ENCODE assay signal across 19 cellular contexts in genomic region chr14:31994391-31995033, GRCh38.
A peak's percentile ranks its signal among the peaks of the same experiment; 100 is the strongest.
DNase-seq lines count a peak whose midpoint lies in the region; ATAC-seq and TF ChIP-seq lines count a peak whose summit lies in the region.
"Had no signal": no experiment of that assay in that cellular context is flagged by ENCODE, and none has a peak within 500 bp of the region (broad histone marks: within the 10 kb centered on the region; RNA-seq: fewer than 3 reads in every experiment).

No MANE protein-coding gene starts in this region.

- TF ChIP-seq EP300 in SK-N-SH (IDR thresholded peaks at IDR 0.05; ENCODE audit: borderline replicate concordance in 1 of 2, low read depth in 1 of 2, low read length in 1 of 2) = no peak

- H3K9me3 ChIP-seq in SK-N-SH (no peaks in the 10 kb centered on the region), psoas muscle (no peaks in the 10 kb centered on the region)
- H3K9me3 ChIP-seq: HAP-1, vagina had no signal

- WGBS in SK-N-SH (ENCODE audit: low lambda C conversion rate) = 82% methylated on average over 3 of the region's 3 CpGs
- 60 to 71% (median 61%) methylated on average over 3 of the region's 3 CpGs for WGBS in psoas muscle, 3 donors

- H3K4me2 ChIP-seq in GM23338 = no peak overlapping the region
- no peak overlapping the region for H3K4me2 ChIP-seq in SK-N-SH
- H3K4me2 ChIP-seq: KMS-11 had no signal

- H3K4me3 Mint-ChIP-seq in GM23338 = no peak overlapping the region
- H3K4me3 Mint-ChIP-seq: activated naive CD8-positive, alpha-beta T cell treated with anti-CD3 and anti-CD28 coated beads, Interleukin-2, amount 50 U/mL, for 24 hours; effector memory CD8-positive, alpha-beta T cell had no signal

- CTCF ChIA-PET in SK-N-SH (lab: Yijun Ruan, JAX) = interaction anchor here (1.0 to 1.6 kb wide), 3 partner anchors 12 to 259 kb away, joined by 3 to 5 read pairs (median 3); no protein-coding TSS in a partner anchor

- H3K79me2 ChIP-seq in GM23338 (replicated peaks; ENCODE audit: insufficient read depth) (no peaks in the 10 kb centered on the region), SK-N-SH (ENCODE audit: insufficient read depth) (no peaks in the 10 kb centered on the region)

- DNase-seq in GM23338 (ENCODE audit: low spot score) (no peak), SK-N-SH (no peak), fibroblast of the aortic adventitia (ENCODE audit: low read depth) (peak; percentile 27), psoas muscle (no peak), iPS-NIHi7 (ENCODE audit: extremely low spot score) (no peak), GF-D8 (lab: John Stamatoyannopoulos, UW) (no peak)
- DNase-seq: activated CD4-positive, CD25-positive, alpha-beta regulatory T cell; activated CD8-positive, alpha-beta memory T cell treated with anti-CD3 and anti-CD28 coated beads for 24 hours; activated naive CD8-positive, alpha-beta T cell treated with anti-CD3 and anti-CD28 coated beads, Interleukin-2, amount 50 U/mL, for 24 hours; effector memory CD8-positive, alpha-beta T cell; NCI-H1048; NCI-H526 treated with DMSO at 0.1 percent for 48 hours; PC-3; stimulated activated CD4-positive, alpha-beta T cell treated with anti-CD3 and anti-CD28 coated beads, Interleukin-4, amount 100 ng/mL, for 1 hour had no signal

- H3K4me1 ChIP-seq in GM23338 (ENCODE audit: insufficient read depth) = peaks cover 15% of the 10 kb centered on the region; the same call in 1 of the 2 replicates
- H3K4me1 ChIP-seq in SK-N-SH (ENCODE audit: control insufficient read depth in 1 of 2, insufficient read depth in 2 of 2, low read depth in 1 of 2, low read length in 1 of 2) = peaks cover 9 to 29% of the 10 kb centered on the region in 2 experiments; a peak in 3 of 4 replicates
- H3K4me1 ChIP-seq in psoas muscle = peaks cover 41% of the 10 kb centered on the region

- H3K27ac ChIP-seq in GM23338 (ENCODE audit: low read depth) = no peak overlapping the region
- H3K27ac ChIP-seq in SK-N-SH (ENCODE audit: low read depth in 2 of 2, low read length in 1 of 2) = peak overlapping the region in 1 of 2 experiments; percentile 18; a peak in 1 of 4 replicates
- peak overlapping the region; percentile 65 for H3K27ac ChIP-seq in psoas muscle
- H3K27ac ChIP-seq: HL-60, KMS-11, vagina had no signal

- POLR2A ChIA-PET in SK-N-SH (lab: Yijun Ruan, JAX) = no interaction called here

- no peak for TF ChIP-seq RAD21 in SK-N-SH (IDR thresholded peaks at IDR 0.05; ENCODE audit: low read length)

- no peak overlapping the region for H3K9ac ChIP-seq in SK-N-SH
- H3K9ac ChIP-seq: KMS-11 had no signal

- H3K36me3 Mint-ChIP-seq in GM23338 (ENCODE audit: low read depth) = no peaks in the 10 kb centered on the region

- no peak for ATAC-seq in GM23338
- ATAC-seq in psoas muscle = no peak
- no peak for ATAC-seq in esophagus mucosa
- ATAC-seq: activated naive CD8-positive, alpha-beta T cell treated with anti-CD3 and anti-CD28 coated beads, Interleukin-2, amount 50 U/mL, for 24 hours; effector memory CD8-positive, alpha-beta T cell; PC-3 had no signal

- H3K27me3 Mint-ChIP-seq in GM23338 (ENCODE audit: insufficient read depth, low read depth, poor library complexity) = peaks cover 2% of the 10 kb centered on the region

- H3K36me3 ChIP-seq in GM23338 (ENCODE audit: insufficient read depth) = no peaks in the 10 kb centered on the region
- no peaks in the 10 kb centered on the region for H3K36me3 ChIP-seq in SK-N-SH (replicated peaks in 1 of 2; ENCODE audit: control insufficient read depth in 1 of 2, insufficient read depth in 2 of 2, low read length in 1 of 2)
- no peaks in the 10 kb centered on the region for H3K36me3 ChIP-seq in psoas muscle (ENCODE audit: insufficient read depth in 1 of 2, low read depth in 1 of 2)
- H3K36me3 ChIP-seq: HAP-1, vagina had no signal

- no peaks in the 10 kb centered on the region for H3F3A ChIP-seq in GM23338 (replicated peaks; ENCODE audit: low read depth)
- peaks cover 5% of the 10 kb centered on the region for H3F3A ChIP-seq in SK-N-SH (replicated peaks; ENCODE audit: insufficient read depth)

- peaks cover 13% of the 10 kb centered on the region for H3K4me1 Mint-ChIP-seq in GM23338
- H3K4me1 Mint-ChIP-seq: activated naive CD8-positive, alpha-beta T cell treated with anti-CD3 and anti-CD28 coated beads, Interleukin-2, amount 50 U/mL, for 24 hours had no signal

- H3K27me3 ChIP-seq in GM23338 (ENCODE audit: insufficient read depth) (no peaks in the 10 kb centered on the region), SK-N-SH (ENCODE audit: insufficient read depth) (no peaks in the 10 kb centered on the region), psoas muscle (ENCODE audit: insufficient read depth in 3 of 3, low read length in 2 of 3) (no peaks in the 10 kb centered on the region)
- H3K27me3 ChIP-seq: vagina had no signal

- no peaks in the 10 kb centered on the region for H4K20me1 ChIP-seq in GM23338 (replicated peaks; ENCODE audit: insufficient read depth)
- no peaks in the 10 kb centered on the region for H4K20me1 ChIP-seq in SK-N-SH (ENCODE audit: insufficient read depth)

- TF ChIP-seq CTCF in GM23338 (conservative IDR thresholded peaks at IDR 0.05; ENCODE audit: low read depth in 2 of 2) (no peak), SK-N-SH (IDR thresholded peaks at IDR 0.05) (no peak), fibroblast of the aortic adventitia (IDR thresholded peaks at IDR 0.05; ENCODE audit: insufficient read depth, low read length) (no peak), psoas muscle (IDR thresholded peaks at IDR 0.05) (no peak)

- intact Hi-C loops in psoas muscle (cut with DNase I) = no loop called here

- H3K9me2 ChIP-seq in GM23338 (ENCODE audit: insufficient read depth) (no peaks in the 10 kb centered on the region), SK-N-SH (no peaks in the 10 kb centered on the region)

- H3K4me3 ChIP-seq in GM23338 = no peak overlapping the region
- H3K4me3 ChIP-seq in SK-N-SH (ENCODE audit: low read depth in 2 of 2, low read length in 1 of 2) = no peak overlapping the region
- no peak overlapping the region for H3K4me3 ChIP-seq in fibroblast of the aortic adventitia (ENCODE audit: low read depth, low read length)
- H3K4me3 ChIP-seq in psoas muscle = no peak overlapping the region
- H3K4me3 ChIP-seq: HAP-1, vagina had no signal

- H3K9me3 Mint-ChIP-seq in GM23338 = no peaks in the 10 kb centered on the region
- H3K9me3 Mint-ChIP-seq: activated naive CD8-positive, alpha-beta T cell treated with anti-CD3 and anti-CD28 coated beads, Interleukin-2, amount 50 U/mL, for 24 hours; effector memory CD8-positive, alpha-beta T cell had no signal

- H2AFZ ChIP-seq in GM23338 (peak overlapping the region; percentile 47; the same call in 1 of the 2 replicates), SK-N-SH (ENCODE audit: low read depth) (peak overlapping the region; percentile 30; the same call in 1 of the 2 replicates)

- H3K27ac Mint-ChIP-seq in GM23338 = no peak overlapping the region
- H3K27ac Mint-ChIP-seq: activated naive CD8-positive, alpha-beta T cell treated with anti-CD3 and anti-CD28 coated beads, Interleukin-2, amount 50 U/mL, for 24 hours; effector memory CD8-positive, alpha-beta T cell had no signal

TF ChIP-seq in GM23338, 12 proteins besides CTCF, POLR2A, EP300 and RAD21 (continues in another document):
- TF ChIP-seq, protein P1, sequence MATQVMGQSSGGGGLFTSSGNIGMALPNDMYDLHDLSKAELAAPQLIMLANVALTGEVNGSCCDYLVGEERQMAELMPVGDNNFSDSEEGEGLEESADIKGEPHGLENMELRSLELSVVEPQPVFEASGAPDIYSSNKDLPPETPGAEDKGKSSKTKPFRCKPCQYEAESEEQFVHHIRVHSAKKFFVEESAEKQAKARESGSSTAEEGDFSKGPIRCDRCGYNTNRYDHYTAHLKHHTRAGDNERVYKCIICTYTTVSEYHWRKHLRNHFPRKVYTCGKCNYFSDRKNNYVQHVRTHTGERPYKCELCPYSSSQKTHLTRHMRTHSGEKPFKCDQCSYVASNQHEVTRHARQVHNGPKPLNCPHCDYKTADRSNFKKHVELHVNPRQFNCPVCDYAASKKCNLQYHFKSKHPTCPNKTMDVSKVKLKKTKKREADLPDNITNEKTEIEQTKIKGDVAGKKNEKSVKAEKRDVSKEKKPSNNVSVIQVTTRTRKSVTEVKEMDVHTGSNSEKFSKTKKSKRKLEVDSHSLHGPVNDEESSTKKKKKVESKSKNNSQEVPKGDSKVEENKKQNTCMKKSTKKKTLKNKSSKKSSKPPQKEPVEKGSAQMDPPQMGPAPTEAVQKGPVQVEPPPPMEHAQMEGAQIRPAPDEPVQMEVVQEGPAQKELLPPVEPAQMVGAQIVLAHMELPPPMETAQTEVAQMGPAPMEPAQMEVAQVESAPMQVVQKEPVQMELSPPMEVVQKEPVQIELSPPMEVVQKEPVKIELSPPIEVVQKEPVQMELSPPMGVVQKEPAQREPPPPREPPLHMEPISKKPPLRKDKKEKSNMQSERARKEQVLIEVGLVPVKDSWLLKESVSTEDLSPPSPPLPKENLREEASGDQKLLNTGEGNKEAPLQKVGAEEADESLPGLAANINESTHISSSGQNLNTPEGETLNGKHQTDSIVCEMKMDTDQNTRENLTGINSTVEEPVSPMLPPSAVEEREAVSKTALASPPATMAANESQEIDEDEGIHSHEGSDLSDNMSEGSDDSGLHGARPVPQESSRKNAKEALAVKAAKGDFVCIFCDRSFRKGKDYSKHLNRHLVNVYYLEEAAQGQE (IDR thresholded peaks at IDR 0.05; ENCODE audit: unreplicated experiment) = no peak

TF ChIP-seq in SK-N-SH, 30 proteins besides CTCF, POLR2A, EP300 and RAD21:
- TF ChIP-seq FOXM1 (IDR thresholded peaks at IDR 0.05; ENCODE audit: low read depth) = no peak
- no peak for TF ChIP-seq GABPA (IDR thresholded peaks at IDR 0.05; ENCODE audit: low read depth)
- TF ChIP-seq MAX (IDR thresholded peaks at IDR 0.05; ENCODE audit: low read depth) = no peak
- TF ChIP-seq SMC3 (IDR thresholded peaks at IDR 0.05; ENCODE audit: low read depth, low read length) = no peak
- TF ChIP-seq MXI1 (IDR thresholded peaks at IDR 0.05; ENCODE audit: low read depth, low read length) = no peak
